In the genomic region with DNA sequence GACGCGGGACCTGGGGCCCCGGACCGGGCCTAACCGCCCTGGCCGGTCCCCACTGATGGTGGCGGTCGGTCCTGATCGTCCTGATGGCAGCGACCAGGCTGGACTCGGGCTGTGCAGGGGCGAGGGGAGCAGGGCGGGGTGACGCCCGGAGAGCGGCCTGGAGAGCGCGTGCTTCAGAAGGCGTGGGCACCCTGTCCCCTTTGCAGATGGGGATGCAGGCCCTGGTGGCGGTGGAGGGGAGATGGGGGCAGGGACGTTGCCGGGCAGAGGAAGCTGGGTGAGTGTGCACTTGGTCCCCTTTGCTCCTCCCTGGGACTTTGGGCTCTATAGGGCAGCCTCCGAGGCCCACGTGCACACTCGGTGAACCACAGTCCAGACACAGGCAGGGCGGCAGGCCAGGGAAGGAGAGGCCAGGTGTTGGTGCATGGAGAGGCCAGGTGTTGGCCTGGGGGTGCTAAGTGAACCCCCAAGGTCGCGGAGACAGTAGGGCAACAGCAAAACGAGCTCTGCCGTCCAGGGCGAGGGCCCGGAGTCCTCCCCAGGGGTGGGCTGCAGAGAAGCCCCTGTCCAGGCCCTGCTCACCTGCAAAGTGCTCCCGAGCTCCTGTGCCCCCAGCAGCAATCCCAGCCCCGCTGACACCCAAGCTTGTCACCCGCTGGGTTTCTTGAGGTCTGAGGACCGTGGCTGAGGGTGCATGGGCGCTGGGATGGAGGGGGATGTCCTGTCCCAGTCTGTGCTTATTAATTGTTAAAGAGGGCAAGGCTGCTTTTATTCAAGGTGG, we compare ENCODE assay signal across 8 cellular contexts. TPM values are rescaled to one million over a fixed set of nuclear protein-coding genes. Genes with fewer than 3 reads are reported as not detected.
DNase-seq lines count a peak whose midpoint lies in the region; ATAC-seq and TF ChIP-seq lines count a peak whose summit lies in the region.

No MANE protein-coding gene starts in this region.

- POLR2A ChIA-PET in naive thymus-derived CD4-positive, alpha-beta T cell (lab: Charles Lee): interaction anchor here (1.1 to 1.5 kb wide), 2 partner anchors 13 to 42 kb away, joined by 4 to 7 read pairs; a partner anchor contains a TSS

- peaks cover 0 to 11% (median 7%) of the 10 kb centered on the region in 5 donors for H3K36me3 Mint-ChIP-seq in naive thymus-derived CD4-positive, alpha-beta T cell

- H3K4me3 Mint-ChIP-seq in naive thymus-derived CD4-positive, alpha-beta T cell: peak overlapping the region; percentile 80 to 97 (median 91)

- peak overlapping the region; percentile 82 for H3K27ac ChIP-seq in naive thymus-derived CD4-positive, alpha-beta T cell (ENCODE audit: low read depth, low read length)
- H3K27ac ChIP-seq in thoracic aorta: peak overlapping the region; percentile 89 to 96

- H3K27ac Mint-ChIP-seq in naive thymus-derived CD4-positive, alpha-beta T cell: peak overlapping the region; percentile 94 to 100 (median 99)

- ATAC-seq in GM18907 (IDR thresholded peaks at IDR 0.05; ENCODE audit: unreplicated experiment) (peak; percentile 32), HG03520 (IDR thresholded peaks at IDR 0.05; ENCODE audit: unreplicated experiment) (peak; percentile 10), thoracic aorta (ENCODE audit: insufficient number of reproducible peaks, low FRiP score, low read depth) (no peak)
- peak; percentile 1 for ATAC-seq in naive thymus-derived CD4-positive, alpha-beta T cell

- DNase-seq in activated CD4-positive, alpha-beta T cell treated with anti-CD3 and anti-CD28 coated beads for 24 hours (ENCODE audit: low read depth in 2 of 2): peak; percentile 15 to 17
- DNase-seq in naive thymus-derived CD4-positive, alpha-beta T cell: peak in 4 of 9 donors; percentile 18 to 57 (median 30)
- DNase-seq in thoracic aorta (ENCODE audit: low spot score): no peak
- DNase-seq in NCI-H510A treated with DMSO at 0.1 percent for 48 hours (lab: John Stamatoyannopoulos, UW): no peak
- DNase-seq in KBM-7: no peak

- peak overlapping the region; percentile 63 for H3K9ac ChIP-seq in endocrine pancreas (ENCODE audit: control insufficient read depth, insufficient read depth, low read length)

- H3K27me3 ChIP-seq in endocrine pancreas (ENCODE audit: control insufficient read depth, insufficient read depth, low read length) (no peaks in the 10 kb centered on the region), thoracic aorta (replicated peaks; ENCODE audit: insufficient read depth) (no peaks in the 10 kb centered on the region)
- no peaks in the 10 kb centered on the region for H3K27me3 ChIP-seq in naive thymus-derived CD4-positive, alpha-beta T cell (ENCODE audit: control insufficient read depth in 2 of 2, insufficient read depth in 2 of 2, low read length in 2 of 2)

- H3K9me3 Mint-ChIP-seq in naive thymus-derived CD4-positive, alpha-beta T cell: peaks cover 0 to 6% (median 0%) of the 10 kb centered on the region in 11 donors

- peaks cover 9 to 25% (median 20%) of the 10 kb centered on the region in 7 donors for H3K4me1 Mint-ChIP-seq in naive thymus-derived CD4-positive, alpha-beta T cell

- no peaks in the 10 kb centered on the region for H3K36me3 ChIP-seq in endocrine pancreas (ENCODE audit: control insufficient read depth, insufficient read depth, low read length)
- no peaks in the 10 kb centered on the region for H3K36me3 ChIP-seq in naive thymus-derived CD4-positive, alpha-beta T cell (ENCODE audit: control insufficient read depth in 2 of 3, insufficient read depth in 3 of 3, low read length in 3 of 3)
- H3K36me3 ChIP-seq in thoracic aorta: no peaks in the 10 kb centered on the region

- in situ Hi-C loops in KBM-7 (cut with MboI; ENCODE audit: low pct_unique_long_range_greater_than_20kb, low sequenced_read_pairs): no loop called here

- H3K4me3 ChIP-seq in endocrine pancreas (ENCODE audit: control insufficient read depth, insufficient read depth, low read length) (no peak overlapping the region), thoracic aorta (peak overlapping the region; percentile 79)
- peak overlapping the region; percentile 52 for H3K4me3 ChIP-seq in naive thymus-derived CD4-positive, alpha-beta T cell (ENCODE audit: low read length)

- peaks cover 0 to 4% (median 0%) of the 10 kb centered on the region in 5 donors for H3K27me3 Mint-ChIP-seq in naive thymus-derived CD4-positive, alpha-beta T cell

- no peaks in the 10 kb centered on the region for H3K4me1 ChIP-seq in endocrine pancreas (ENCODE audit: control insufficient read depth, insufficient read depth, low read length)
- peaks cover 18 to 19% of the 10 kb centered on the region in 2 donors for H3K4me1 ChIP-seq in naive thymus-derived CD4-positive, alpha-beta T cell (ENCODE audit: control insufficient read depth in 2 of 2, insufficient read depth in 2 of 2, low read length in 2 of 2)
- peaks cover 6 to 16% of the 10 kb centered on the region in 2 donors for H3K4me1 ChIP-seq in thoracic aorta (ENCODE audit: control insufficient read depth in 1 of 2, low read depth in 2 of 2)

- TF ChIP-seq CTCF in thoracic aorta (IDR thresholded peaks at IDR 0.05): no peak

- intact Hi-C loops in naive thymus-derived CD4-positive, alpha-beta T cell (cut with micrococcal nuclease): loop anchor here (2.0 to 5.0 kb wide), 7 partner anchors 452 to 1012 kb away; a partner anchor contains a TSS

- H3K9me3 ChIP-seq in endocrine pancreas (ENCODE audit: control insufficient read depth, low read length): no peaks in the 10 kb centered on the region
- H3K9me3 ChIP-seq in naive thymus-derived CD4-positive, alpha-beta T cell (ENCODE audit: control insufficient read depth in 2 of 3, low read length in 3 of 3): no peaks in the 10 kb centered on the region
- H3K9me3 ChIP-seq in thoracic aorta: no peaks in the 10 kb centered on the region

- CTCF ChIA-PET in naive thymus-derived CD4-positive, alpha-beta T cell (lab: Charles Lee): no interaction called here

RNA-seq across cellular contexts. Expression of a gene that starts 42.3 kb away (rescaled TPM):
- total RNA-seq in naive thymus-derived CD4-positive, alpha-beta T cell: 10 to 100 TPM in 1 of 5 experiments, 1 to 10 TPM in 3, under 1 TPM in 1; 0.22 to 27.0 (median 4.6) TPM
- not detected for polyA plus RNA-seq in naive thymus-derived CD4-positive, alpha-beta T cell
- total RNA-seq in thoracic aorta: 100 to 1,000 TPM in 1 of 2 donors, 10 to 100 TPM in 1; 32.5 to 106 TPM

Comparison
In these comparisons a context has a peak if more than half of its experiments do, and no peak if none do; other contexts are left out.
1. DNase-seq: peak in activated CD4-positive, alpha-beta T cell treated with anti-CD3 and anti-CD28 coated beads for 24 hours (2 of 2); none in thoracic aorta (single experiment), NCI-H510A treated with DMSO at 0.1 percent for 48 hours (single experiment) and KBM-7 (single experiment).